ENCODE assay signal across 14 cellular contexts in the genomic region with DNA sequence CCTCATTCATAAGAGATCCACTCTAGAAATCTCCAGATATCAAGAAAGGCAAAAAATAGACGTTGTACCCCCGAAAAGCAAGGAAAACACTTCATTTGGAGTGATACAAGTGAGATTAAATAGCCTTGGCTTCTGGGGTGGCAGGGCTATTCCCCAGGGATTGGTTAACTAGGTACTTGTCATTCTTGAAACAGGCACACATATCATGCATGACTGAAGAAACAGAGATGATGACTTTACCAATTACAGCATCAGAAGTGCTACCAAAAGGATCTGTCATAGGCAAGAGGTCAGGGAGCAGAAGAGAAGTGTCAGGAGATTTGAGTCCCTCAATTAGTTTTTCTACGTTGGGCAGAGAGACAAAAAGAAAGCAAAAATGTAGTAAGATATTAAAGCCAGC. TPM values are rescaled to one million over a fixed set of nuclear protein-coding genes. Genes with fewer than 3 reads are reported as not detected.
A peak's percentile ranks its signal among the peaks of the same experiment; 100 is the strongest.
DNase-seq lines count a peak whose midpoint lies in the region.
"Had no signal": no experiment of that assay in that cellular context is flagged by ENCODE, and none has a peak within 500 bp of the region (broad histone marks: within the 10 kb centered on the region; RNA-seq: fewer than 3 reads in every experiment).

No MANE protein-coding gene starts in this region.

- DNase-seq in NCI-H748 (lab: John Stamatoyannopoulos, UW; ENCODE audit: unreplicated experiment) (peak; percentile 15), NCI-H748 treated with DMSO at 0.1 percent for 48 hours (lab: John Stamatoyannopoulos, UW) (no peak), NCI-H1092 (lab: John Stamatoyannopoulos, UW) (peak; percentile 9), SK-N-DZ (ENCODE audit: low spot score) (peak; percentile 4), renal cortical epithelial cell (ENCODE audit: low read depth) (peak; percentile 48), H4 (ENCODE audit: low spot score) (no peak), mesenteric fat pad (ENCODE audit: low spot score) (no peak), amniotic stem cell (lab: John Stamatoyannopoulos, UW) (no peak)
- DNase-seq: activated CD4-positive, alpha-beta memory T cell treated with anti-CD3 and anti-CD28 coated beads for 36 hours; body of pancreas; HCEC 1CT; NCI-H446; RPMI8226; substantia nigra had no signal

RNA-seq across cellular contexts. Expression of gene NFU1, which starts 45.2 kb away (rescaled TPM):
- polyA plus RNA-seq in SK-N-DZ (2014; cell fraction: cytosol; rRNA removed): 46.9 and 67.5 TPM in 2 replicates
- 24.3 and 46.2 TPM in 2 replicates for polyA plus RNA-seq in SK-N-DZ (2014; cell fraction: nucleus; rRNA removed)
- total RNA-seq in renal cortical epithelial cell: 39.8 and 48.5 TPM in 2 replicates
- 42.6 and 56.4 TPM in 2 replicates for total RNA-seq in H4 (2014; rRNA removed; shearing (Covaris generic))
- 94.2 TPM for total RNA-seq in mesenteric fat pad

Comparison
In these comparisons a context has a peak if more than half of its experiments do, and no peak if none do; other contexts are left out.
1. DNase-seq: peak in NCI-H748 (single experiment), NCI-H1092 (single experiment), SK-N-DZ (single experiment) and renal cortical epithelial cell (single experiment); none in NCI-H748 treated with DMSO at 0.1 percent for 48 hours (single experiment), H4 (single experiment), mesenteric fat pad (single experiment) and amniotic stem cell (single experiment).